ENCODE assay signal across 8 cellular contexts in the genomic region with DNA sequence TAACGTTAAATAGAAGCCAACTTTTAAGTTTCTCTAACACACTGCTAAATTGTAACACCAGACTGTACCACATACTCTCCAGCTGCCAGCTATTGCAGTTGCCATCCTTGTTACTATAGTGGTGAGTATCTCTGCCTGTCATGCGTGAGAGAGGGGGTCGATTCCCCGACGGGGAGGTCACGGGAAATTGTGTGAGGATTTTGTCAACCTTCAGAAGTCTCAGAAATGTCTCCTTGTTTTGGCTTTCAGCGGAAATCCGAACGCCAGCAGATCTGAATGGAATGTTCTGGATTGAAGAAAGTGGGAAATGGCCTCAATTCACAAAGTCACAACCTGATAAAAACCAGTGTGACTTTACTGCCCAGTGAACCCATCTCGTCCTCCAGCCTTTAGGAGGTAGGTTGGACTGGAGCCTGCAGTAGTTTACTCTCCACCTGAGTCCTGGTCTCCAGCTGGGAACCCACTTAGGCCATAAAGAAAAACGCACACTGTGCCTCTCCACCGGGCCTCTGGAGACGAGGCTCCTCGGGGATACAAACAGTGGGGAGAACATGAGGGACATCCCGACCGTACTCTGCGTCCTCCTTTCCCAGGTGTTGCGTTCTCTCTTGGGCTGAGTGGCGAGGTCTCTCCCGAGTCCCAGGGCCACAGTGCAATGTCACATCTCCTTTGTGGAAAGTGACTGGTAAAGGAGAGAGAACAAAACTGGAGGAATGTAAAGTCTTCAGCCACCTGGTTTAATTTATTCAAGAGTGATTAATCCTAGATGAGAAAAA. TPM values are rescaled to one million over a fixed set of nuclear protein-coding genes. Genes with fewer than 3 reads are reported as not detected.
A peak's percentile ranks its signal among the peaks of the same experiment; 100 is the strongest.
DNase-seq lines count a peak whose midpoint lies in the region; ATAC-seq and TF ChIP-seq lines count a peak whose summit lies in the region.
"Not testable (repeated sequence)": the region's sequence is repeated elsewhere in the genome, so short reads cannot be mapped to it uniquely, and the experiment has no call there.

No MANE protein-coding gene starts in this region.

- not testable (repeated sequence) for H2AFZ ChIP-seq in SK-N-SH (ENCODE audit: low read depth)

- not testable (repeated sequence) for TF ChIP-seq RAD21 in SK-N-SH (IDR thresholded peaks at IDR 0.05; ENCODE audit: low read length)

- H3K27me3 Mint-ChIP-seq in activated naive CD4-positive, alpha-beta T cell treated with anti-CD3 and anti-CD28 coated beads, Interleukin-2, amount 10 ng/mL, durations not matched to agents 7 days and 5 days, result peaks cover 54% of the 10 kb centered on the region
- H3K27me3 Mint-ChIP-seq in memory B cell, result not testable (repeated sequence)

- H3K9me2 ChIP-seq in SK-N-SH, result not testable (repeated sequence)

- not testable (repeated sequence) for DNase-seq in SK-N-SH; activated naive CD4-positive, alpha-beta T cell treated with anti-CD3 and anti-CD28 coated beads, Interleukin-2, amount 10 ng/mL, durations not matched to agents 7 days and 5 days; esophagus muscularis mucosa (ENCODE audit: extremely low spot score); memory B cell (ENCODE audit: low spot score in 2 of 2); sciatic nerve (ENCODE audit: low spot score)

- H3K27me3 ChIP-seq in BLaER1, result peaks cover 11% of the 10 kb centered on the region
- not testable (repeated sequence) for H3K27me3 ChIP-seq in SK-N-SH (ENCODE audit: insufficient read depth); esophagus muscularis mucosa

- TF ChIP-seq EP300 in SK-N-SH (IDR thresholded peaks at IDR 0.05; ENCODE audit: borderline replicate concordance in 1 of 2, low read depth in 1 of 2, low read length in 1 of 2); esophagus muscularis mucosa (IDR thresholded peaks at IDR 0.05): not testable (repeated sequence)

- H3K36me3 ChIP-seq in BLaER1; SK-N-SH (replicated peaks in 1 of 2; ENCODE audit: control insufficient read depth in 1 of 2, insufficient read depth in 2 of 2, low read length in 1 of 2); esophagus muscularis mucosa: not testable (repeated sequence)

- POLR2A ChIA-PET in SK-N-SH (lab: Yijun Ruan, JAX), result not testable (repeated sequence)

- H3K9ac ChIP-seq in BLaER1, SK-N-SH: not testable (repeated sequence)

- 0 out of 2 replicates have a peak overlapping the region, but pooled peaks have one; percentile 66 for H3K4me2 ChIP-seq in BLaER1
- H3K4me2 ChIP-seq in SK-N-SH, result peak overlapping the region; percentile 87; the same call in 1 of the 2 replicates

- WGBS in SK-N-SH (ENCODE audit: low lambda C conversion rate), result 34% methylated on average over 20 of the region's 20 CpGs
- 77% methylated on average over 16 of the region's 20 CpGs for whole genome bisulfite sequencing in esophagus muscularis mucosa

- peaks cover 10% of the 10 kb centered on the region for H3K4me1 Mint-ChIP-seq in activated naive CD4-positive, alpha-beta T cell treated with anti-CD3 and anti-CD28 coated beads, Interleukin-2, amount 10 ng/mL, durations not matched to agents 7 days and 5 days
- not testable (repeated sequence) for H3K4me1 Mint-ChIP-seq in memory B cell

- not testable (repeated sequence) for H3K9me3 ChIP-seq in BLaER1, SK-N-SH, esophagus muscularis mucosa

- not testable (repeated sequence) for H3K27ac ChIP-seq in BLaER1; SK-N-SH (ENCODE audit: low read depth in 2 of 2, low read length in 1 of 2)
- H3K27ac ChIP-seq in esophagus muscularis mucosa (replicated peaks in 1 of 4), result peak overlapping the region in 2 of 4 donors; percentile 85

- not testable (repeated sequence) for H4K20me1 ChIP-seq in BLaER1; SK-N-SH (ENCODE audit: insufficient read depth)

- H3K4me3 ChIP-seq in BLaER1 (peak overlapping the region; percentile 79), SK-N-SH (ENCODE audit: low read depth in 2 of 2, low read length in 1 of 2) (peak overlapping the region in 1 of 2 experiments; percentile 84; a peak in 3 of 4 replicates), esophagus muscularis mucosa (peak overlapping the region; percentile 66 to 84 (median 78))

- CTCF ChIA-PET in SK-N-SH (lab: Yijun Ruan, JAX), result not testable (repeated sequence)
- CTCF ChIA-PET in activated naive CD4-positive, alpha-beta T cell treated with anti-CD3 and anti-CD28 coated beads, Interleukin-2, amount 10 ng/mL, durations not matched to agents 7 days and 5 days (lab: Charles Lee), result interaction anchor here (1.6 kb wide), 1 partner anchor 36 kb away, joined by 4 read pairs; no protein-coding TSS in a partner anchor

- not testable (repeated sequence) for TF ChIP-seq CTCF in SK-N-SH (IDR thresholded peaks at IDR 0.05); esophagus muscularis mucosa (IDR thresholded peaks at IDR 0.05)

- ATAC-seq in GM19455 (IDR thresholded peaks at IDR 0.05; ENCODE audit: unreplicated experiment) (peak; percentile 7), HG03135 (IDR thresholded peaks at IDR 0.05; ENCODE audit: unreplicated experiment) (peak; percentile 3), sciatic nerve (peak; percentile 4)
- not testable (repeated sequence) for ATAC-seq in memory B cell (ENCODE audit: low read depth)

- not testable (repeated sequence) for H3K4me1 ChIP-seq in BLaER1; SK-N-SH (ENCODE audit: control insufficient read depth in 1 of 2, insufficient read depth in 2 of 2, low read depth in 1 of 2, low read length in 1 of 2); esophagus muscularis mucosa

- H3K9me3 Mint-ChIP-seq in activated naive CD4-positive, alpha-beta T cell treated with anti-CD3 and anti-CD28 coated beads, Interleukin-2, amount 10 ng/mL, durations not matched to agents 7 days and 5 days; memory B cell: not testable (repeated sequence)

- not testable (repeated sequence) for H3K36me3 Mint-ChIP-seq in activated naive CD4-positive, alpha-beta T cell treated with anti-CD3 and anti-CD28 coated beads, Interleukin-2, amount 10 ng/mL, durations not matched to agents 7 days and 5 days; memory B cell

- TF ChIP-seq POLR2A in esophagus muscularis mucosa (IDR thresholded peaks at IDR 0.05; ENCODE audit: low read depth), result not testable (repeated sequence)

- not testable (repeated sequence) for H3F3A ChIP-seq in SK-N-SH (replicated peaks; ENCODE audit: insufficient read depth)

- H3K4me3 Mint-ChIP-seq in activated naive CD4-positive, alpha-beta T cell treated with anti-CD3 and anti-CD28 coated beads, Interleukin-2, amount 10 ng/mL, durations not matched to agents 7 days and 5 days, result peak overlapping the region; percentile 83
- peak overlapping the region; percentile 87 for H3K4me3 Mint-ChIP-seq in memory B cell

- peak overlapping the region; percentile 92 for H3K27ac Mint-ChIP-seq in activated naive CD4-positive, alpha-beta T cell treated with anti-CD3 and anti-CD28 coated beads, Interleukin-2, amount 10 ng/mL, durations not matched to agents 7 days and 5 days
- peak overlapping the region; percentile 99 for H3K27ac Mint-ChIP-seq in memory B cell

- H3K79me2 ChIP-seq in SK-N-SH (ENCODE audit: insufficient read depth), result not testable (repeated sequence)

- intact Hi-C loops in esophagus muscularis mucosa (cut with DNase I); sciatic nerve (cut with DNase I): not testable (repeated sequence)

RNA-seq across cellular contexts. Expression of a gene that starts 1.1 kb away (rescaled TPM):
- polyA plus RNA-seq in SK-N-SH (2012; rRNA removed), result 0.07 and 0.10 TPM in 2 replicates
- 0.05 and 0.12 TPM in 2 replicates for polyA plus RNA-seq in SK-N-SH (2012; cell fraction: cytosol; rRNA removed)
- 0.13 and 0.46 TPM in 2 replicates for polyA plus RNA-seq in SK-N-SH (2012; cell fraction: nucleus; rRNA removed)
- total RNA-seq in esophagus muscularis mucosa, result 1 to 10 TPM; 1.8 to 6.5 (median 3.3) TPM
- 13.4 TPM for total RNA-seq in sciatic nerve

RNA-seq across cellular contexts. Expression of a gene that starts 18.0 kb away (rescaled TPM):
- polyA plus RNA-seq in SK-N-SH (2012; rRNA removed), result 0.89 and 1.1 TPM in 2 replicates
- 1.5 and 2.2 TPM in 2 replicates for polyA plus RNA-seq in SK-N-SH (2012; cell fraction: cytosol; rRNA removed)
- polyA plus RNA-seq in SK-N-SH (2012; cell fraction: nucleus; rRNA removed), result 0.27 and 0.62 TPM in 2 replicates
- total RNA-seq in esophagus muscularis mucosa, result 10 to 100 TPM; 19.0 to 89.0 (median 31.2) TPM
- 100 TPM for total RNA-seq in sciatic nerve

RNA-seq across cellular contexts. Expression of a gene that starts 26.4 kb away (rescaled TPM):
- polyA plus RNA-seq in SK-N-SH (2012; rRNA removed), result not detected in 2 replicates
- not detected in 2 replicates for polyA plus RNA-seq in SK-N-SH (2012; cell fraction: cytosol; rRNA removed)
- polyA plus RNA-seq in SK-N-SH (2012; cell fraction: nucleus; rRNA removed), result not detected in 2 replicates
- total RNA-seq in esophagus muscularis mucosa, result 10 to 100 TPM in 2 of 4 donors, 1 to 10 TPM in 2; 7.6 to 18.7 (median 10.2) TPM
- 48.8 TPM for total RNA-seq in sciatic nerve
